In genomic region chr7:25031432-25031831, GRCh38 we compare ENCODE assay signal across 10 cellular contexts. TPM values are rescaled to one million over a fixed set of nuclear protein-coding genes. Genes with fewer than 3 reads are reported as not detected.
DNase-seq lines count a peak whose midpoint lies in the region; ATAC-seq and TF ChIP-seq lines count a peak whose summit lies in the region.
"Had no signal": no experiment of that assay in that cellular context is flagged by ENCODE, and none has a peak within 500 bp of the region (broad histone marks: within the 10 kb centered on the region; RNA-seq: fewer than 3 reads in every experiment).

No MANE protein-coding gene starts in this region.

- DNase-seq in HCT116 (ENCODE audit: low read depth, low spot score): no peak
- DNase-seq in mucosa of descending colon: no peak
- DNase-seq in activated CD8-positive, alpha-beta memory T cell treated with anti-CD3 and anti-CD28 coated beads, Interleukin-2, amount 50 U/mL, for 4 hours: no peak
- DNase-seq in stimulated activated naive B cell treated with anti-CD40 and anti-IgM and Interleukin-4, amounts not matched to agents 10 μg/mL and 1 μg/mL and 100 μg/mL, for 72 hours: no peak
- no peak for DNase-seq in NCI-H524 treated with DMSO at 0.1 percent for 48 hours (lab: John Stamatoyannopoulos, UW)
- DNase-seq in left ventricle myocardium superior: no peak
- DNase-seq: KBM-7 had no signal

- H3K4me1 ChIP-seq in HCT116 (ENCODE audit: control insufficient read depth in 1 of 2, insufficient read depth in 2 of 2, low read length in 2 of 2) (peaks cover 0 to 34% of the 10 kb centered on the region in 2 experiments; a peak in 2 of 4 replicates), mucosa of descending colon (ENCODE audit: low read depth) (no peaks in the 10 kb centered on the region)
- H3K4me1 ChIP-seq: Peyer's patch had no signal

- peaks cover 6 to 7% of the 10 kb centered on the region in 2 donors for H3K9me3 Mint-ChIP-seq in stimulated activated naive B cell treated with anti-CD40 and anti-IgM and Interleukin-4, amounts not matched to agents 10 μg/mL and 1 μg/mL and 100 μg/mL, for 72 hours

- no peak overlapping the region for H3K9ac ChIP-seq in HCT116 (ENCODE audit: low read length)

- H3K27ac Mint-ChIP-seq in stimulated activated naive B cell treated with anti-CD40 and anti-IgM and Interleukin-4, amounts not matched to agents 10 μg/mL and 1 μg/mL and 100 μg/mL, for 72 hours: no peak overlapping the region

- no peak; a peak in 1 of 6 replicates for TF ChIP-seq CTCF in HCT116 (IDR thresholded peaks at IDR 0.05 in 2 of 3, conservative IDR thresholded peaks at IDR 0.05 in 1 of 3; ENCODE audit: borderline replicate concordance in 1 of 3, insufficient read depth in 1 of 3, low read depth in 2 of 3, low read length in 2 of 3)
- no peak for TF ChIP-seq CTCF in mucosa of descending colon (IDR thresholded peaks at IDR 0.05)

- TF ChIP-seq RAD21 in HCT116 (IDR thresholded peaks at IDR 0.05; ENCODE audit: low read depth): 0 out of 2 replicates have a peak, but pooled peaks have one; percentile 10

- CTCF ChIA-PET in HCT116 (lab: Charles Lee): no interaction called here

- peaks cover 2 to 8% of the 10 kb centered on the region in 2 donors for H3K27me3 Mint-ChIP-seq in stimulated activated naive B cell treated with anti-CD40 and anti-IgM and Interleukin-4, amounts not matched to agents 10 μg/mL and 1 μg/mL and 100 μg/mL, for 72 hours

- peaks cover under 1 to 3% of the 10 kb centered on the region in 2 donors for H3K36me3 Mint-ChIP-seq in stimulated activated naive B cell treated with anti-CD40 and anti-IgM and Interleukin-4, amounts not matched to agents 10 μg/mL and 1 μg/mL and 100 μg/mL, for 72 hours

- RAD21 ChIA-PET in HCT116 (lab: Charles Lee; ENCODE audit: low non-redundant PET in 1 of 2, low total read pairs in 2 of 2, uncharacterized antibody in 2 of 2, unreplicated experiment in 2 of 2): no interaction called here

- H4K20me1 ChIP-seq in HCT116 (ENCODE audit: insufficient read depth): no peaks in the 10 kb centered on the region

- no peak for TF ChIP-seq POLR2A in HCT116 (IDR thresholded peaks at IDR 0.05; ENCODE audit: borderline replicate concordance, extremely low read depth, insufficient read depth, insufficient read length)

- no peak overlapping the region for H2AFZ ChIP-seq in HCT116 (ENCODE audit: low read depth, low read length, poor library complexity, severe bottlenecking)

- H3K79me2 ChIP-seq in HCT116 (ENCODE audit: insufficient read depth, low read length): no peaks in the 10 kb centered on the region

- H3K4me3 Mint-ChIP-seq in stimulated activated naive B cell treated with anti-CD40 and anti-IgM and Interleukin-4, amounts not matched to agents 10 μg/mL and 1 μg/mL and 100 μg/mL, for 72 hours: no peak overlapping the region

- no peaks in the 10 kb centered on the region for H3K9me2 ChIP-seq in HCT116 (ENCODE audit: insufficient read depth)

- H3K4me1 Mint-ChIP-seq in stimulated activated naive B cell treated with anti-CD40 and anti-IgM and Interleukin-4, amounts not matched to agents 10 μg/mL and 1 μg/mL and 100 μg/mL, for 72 hours: peaks cover 0 to 1% of the 10 kb centered on the region in 2 donors

- H3K9me3 ChIP-seq in HCT116 (ENCODE audit: control insufficient read depth in 1 of 2, insufficient read depth in 1 of 2, low read depth in 1 of 2, low read length in 2 of 2) (no peaks in the 10 kb centered on the region), mucosa of descending colon (no peaks in the 10 kb centered on the region)
- H3K9me3 ChIP-seq: Peyer's patch had no signal

- peak; percentile 35 for ATAC-seq in GM19025 (IDR thresholded peaks at IDR 0.05; ENCODE audit: low read depth, unreplicated experiment)
- ATAC-seq in HCT116: peak; percentile 60; the same call in 1 of the 2 replicates
- ATAC-seq in HG03565 (IDR thresholded peaks at IDR 0.05; ENCODE audit: unreplicated experiment): peak; percentile 25
- peak; percentile 36 for ATAC-seq in mucosa of descending colon
- ATAC-seq in stimulated activated naive B cell treated with anti-CD40 and anti-IgM and Interleukin-4, amounts not matched to agents 10 μg/mL and 1 μg/mL and 100 μg/mL, for 72 hours (replicated peaks): no peak
- no peak for ATAC-seq in left ventricle myocardium superior

- H3K4me3 ChIP-seq in HCT116 (replicated peaks in 1 of 2; ENCODE audit: low read depth in 1 of 2, low read length in 2 of 2) (no peak overlapping the region), mucosa of descending colon (no peak overlapping the region)
- H3K4me3 ChIP-seq: Peyer's patch had no signal

- no peak overlapping the region for H3K27ac ChIP-seq in HCT116 (ENCODE audit: low read depth, low read length)
- H3K27ac ChIP-seq: Peyer's patch had no signal

- H3K4me2 ChIP-seq in HCT116 (ENCODE audit: low read length): no peak overlapping the region

- H3K36me3 ChIP-seq in HCT116 (ENCODE audit: control insufficient read depth in 1 of 2, insufficient read depth in 2 of 2, low read length in 2 of 2): no peaks in the 10 kb centered on the region
- no peaks in the 10 kb centered on the region for H3K36me3 ChIP-seq in mucosa of descending colon (ENCODE audit: low read depth)
- H3K36me3 ChIP-seq: Peyer's patch had no signal

- intact Hi-C loops in HCT116 (cut with micrococcal nuclease) (no loop called here), mucosa of descending colon (cut with DNase I, micrococcal nuclease) (no loop called here), left ventricle myocardium superior (cut with micrococcal nuclease) (no loop called here)

- POLR2A ChIA-PET in HCT116 (lab: Charles Lee): no interaction called here

- BruUV-seq in HCT116 (replicated peaks; lab: Mats Ljungman, UMichigan): no TSS peak

- no peaks in the 10 kb centered on the region for H3K27me3 ChIP-seq in HCT116 (ENCODE audit: insufficient read depth, low read length)
- H3K27me3 ChIP-seq: Peyer's patch had no signal

TF ChIP-seq in HCT116, 20 proteins besides CTCF, POLR2A, EP300 and RAD21 (continues in another document):
- TF ChIP-seq FOSL1 (IDR thresholded peaks at IDR 0.05; ENCODE audit: low read depth) (no peak), CEBPB (IDR thresholded peaks at IDR 0.05; ENCODE audit: low read depth) (no peak), YY1 (IDR thresholded peaks at IDR 0.05; ENCODE audit: extremely low read depth, insufficient replicate concordance, low read depth, low read length) (no peak), EGR1 (IDR thresholded peaks at IDR 0.05; ENCODE audit: low read depth) (no peak), ZFX (IDR thresholded peaks at IDR 0.05) (no peak), ELF1 (IDR thresholded peaks at IDR 0.05; ENCODE audit: borderline replicate concordance, low read depth) (no peak), TCF7L2 (IDR thresholded peaks at IDR 0.05; ENCODE audit: borderline replicate concordance, extremely low read depth, insufficient read depth, insufficient read length) (no peak), SP1 (IDR thresholded peaks at IDR 0.05; ENCODE audit: low read depth) (no peak), SRF (IDR thresholded peaks at IDR 0.05; ENCODE audit: low read depth) (no peak), JUND (IDR thresholded peaks at IDR 0.05) (no peak), REST (IDR thresholded peaks at IDR 0.05; ENCODE audit: low read depth) (no peak)
- TF ChIP-seq, protein P1, sequence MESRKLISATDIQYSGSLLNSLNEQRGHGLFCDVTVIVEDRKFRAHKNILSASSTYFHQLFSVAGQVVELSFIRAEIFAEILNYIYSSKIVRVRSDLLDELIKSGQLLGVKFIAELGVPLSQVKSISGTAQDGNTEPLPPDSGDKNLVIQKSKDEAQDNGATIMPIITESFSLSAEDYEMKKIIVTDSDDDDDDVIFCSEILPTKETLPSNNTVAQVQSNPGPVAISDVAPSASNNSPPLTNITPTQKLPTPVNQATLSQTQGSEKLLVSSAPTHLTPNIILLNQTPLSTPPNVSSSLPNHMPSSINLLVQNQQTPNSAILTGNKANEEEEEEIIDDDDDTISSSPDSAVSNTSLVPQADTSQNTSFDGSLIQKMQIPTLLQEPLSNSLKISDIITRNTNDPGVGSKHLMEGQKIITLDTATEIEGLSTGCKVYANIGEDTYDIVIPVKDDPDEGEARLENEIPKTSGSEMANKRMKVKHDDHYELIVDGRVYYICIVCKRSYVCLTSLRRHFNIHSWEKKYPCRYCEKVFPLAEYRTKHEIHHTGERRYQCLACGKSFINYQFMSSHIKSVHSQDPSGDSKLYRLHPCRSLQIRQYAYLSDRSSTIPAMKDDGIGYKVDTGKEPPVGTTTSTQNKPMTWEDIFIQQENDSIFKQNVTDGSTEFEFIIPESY (IDR thresholded peaks at IDR 0.05; ENCODE audit: extremely low read depth, insufficient replicate concordance, low read length): no peak
- TF ChIP-seq, protein P2, sequence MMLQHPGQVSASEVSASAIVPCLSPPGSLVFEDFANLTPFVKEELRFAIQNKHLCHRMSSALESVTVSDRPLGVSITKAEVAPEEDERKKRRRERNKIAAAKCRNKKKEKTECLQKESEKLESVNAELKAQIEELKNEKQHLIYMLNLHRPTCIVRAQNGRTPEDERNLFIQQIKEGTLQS (IDR thresholded peaks at IDR 0.05): no peak

RNA-seq across cellular contexts. Expression of gene OSBPL3, which starts 51.5 kb away (rescaled TPM):
- total RNA-seq in HCT116 (2021; ENCODE audit: unreplicated experiment) (36.8 TPM), mucosa of descending colon (10 to 100 TPM in 2 of 3 donors, 1 to 10 TPM in 1; 9.0 to 15.4 (median 10.6) TPM), left ventricle myocardium superior (9.0 TPM)
- 13.2 and 16.1 TPM in 2 replicates for polyA plus RNA-seq in HCT116 (2012)

Comparison
In these comparisons a context has a peak if more than half of its experiments do, and no peak if none do; other contexts are left out.
1. ATAC-seq: peak in GM19025 (single experiment), HCT116 (single experiment), HG03565 (single experiment) and mucosa of descending colon (single experiment); none in stimulated activated naive B cell treated with anti-CD40 and anti-IgM and Interleukin-4, amounts not matched to agents 10 μg/mL and 1 μg/mL and 100 μg/mL, for 72 hours (0 of 2) and left ventricle myocardium superior (single experiment).